ENCODE assay signal across 15 cellular contexts in the genomic region with DNA sequence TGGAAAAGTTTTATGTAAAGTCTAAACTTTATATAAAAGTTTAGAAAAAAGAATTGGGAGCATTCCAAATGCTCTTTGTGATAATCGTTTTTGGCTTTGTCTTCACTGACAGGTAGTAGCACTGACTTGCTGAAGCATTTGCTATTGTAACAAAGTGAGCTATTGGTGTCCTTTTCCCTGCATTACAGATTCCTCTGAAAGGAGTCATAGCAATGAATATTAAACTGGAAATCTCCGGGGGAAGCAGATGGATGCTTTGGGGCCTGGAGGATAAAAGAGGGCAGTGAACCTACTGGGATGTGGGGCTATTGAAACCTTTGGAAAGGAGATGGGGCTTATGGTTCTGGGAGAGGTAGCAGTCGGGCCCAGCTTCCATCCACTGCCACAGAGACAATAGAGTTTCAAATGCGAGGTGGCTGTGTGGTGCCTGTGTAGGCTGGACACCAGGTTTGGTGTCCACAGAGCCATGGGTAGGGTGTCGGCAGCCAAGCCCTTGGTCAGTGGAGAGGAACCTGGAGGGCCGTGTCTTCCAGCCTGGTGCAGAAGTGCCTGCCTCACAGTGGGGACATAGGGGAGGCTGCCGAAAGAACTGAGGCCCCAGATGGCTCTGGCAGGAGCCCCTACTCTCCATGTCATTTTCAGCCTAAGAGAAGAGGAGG. TPM values are rescaled to one million over a fixed set of nuclear protein-coding genes. Genes with fewer than 3 reads are reported as not detected.
DNase-seq lines count a peak whose midpoint lies in the region; ATAC-seq and TF ChIP-seq lines count a peak whose summit lies in the region.
"Had no signal": no experiment of that assay in that cellular context is flagged by ENCODE, and none has a peak within 500 bp of the region (broad histone marks: within the 10 kb centered on the region; RNA-seq: fewer than 3 reads in every experiment).

No MANE protein-coding gene starts in this region.

- peak overlapping the region; percentile 63 for H3K27ac Mint-ChIP-seq in stimulated activated memory B cell treated with anti-CD40 and anti-IgM and Interleukin-4, amounts not matched to agents 10 μg/mL and 1 μg/mL and 100 μg/mL, for 72 hours
- H3K27ac Mint-ChIP-seq: activated CD4-positive, alpha-beta T cell treated with anti-CD3 and anti-CD28 coated beads, Interleukin-2, amount 10 ng/mL, durations not matched to agents 24 days and 14 days had no signal

- H3K4me3 Mint-ChIP-seq in stimulated activated memory B cell treated with anti-CD40 and anti-IgM and Interleukin-4, amounts not matched to agents 10 μg/mL and 1 μg/mL and 100 μg/mL, for 72 hours, result no peak overlapping the region
- H3K4me3 Mint-ChIP-seq: activated CD4-positive, alpha-beta T cell treated with anti-CD3 and anti-CD28 coated beads, Interleukin-2, amount 10 ng/mL, durations not matched to agents 24 days and 14 days had no signal

- TSS peak; percentile 77 for BruUV-seq in PC-3 (replicated peaks; lab: Mats Ljungman, UMichigan)

- intact Hi-C loops in PC-3 (cut with micrococcal nuclease), result loop anchor here (5.0 to 10.0 kb wide), 3 partner anchors 49 to 289 kb away; partner anchors contain the start of gene FAM234B
- intact Hi-C loops in ovary (cut with DNase I), result loop anchor here in 1 of 4 donors (10.0 kb wide), 1 partner anchor 179 kb away; no protein-coding TSS in a partner anchor

- peaks cover 64% of the 10 kb centered on the region for H3K4me1 Mint-ChIP-seq in stimulated activated memory B cell treated with anti-CD40 and anti-IgM and Interleukin-4, amounts not matched to agents 10 μg/mL and 1 μg/mL and 100 μg/mL, for 72 hours

- peak overlapping the region; percentile 21; the same call in 1 of the 2 replicates for H2AFZ ChIP-seq in PC-3 (ENCODE audit: low read length)

- H3K4me1 ChIP-seq in PC-3 (ENCODE audit: insufficient read depth, low read length), result peaks cover 49% of the 10 kb centered on the region
- H3K4me1 ChIP-seq in ovary (ENCODE audit: insufficient read depth), result peaks cover 5% of the 10 kb centered on the region

- ATAC-seq in PC-3 (peak; percentile 53), HG02588 (IDR thresholded peaks at IDR 0.05; ENCODE audit: unreplicated experiment) (no peak)
- ATAC-seq in stimulated activated memory B cell treated with anti-CD40 and anti-IgM and Interleukin-4, amounts not matched to agents 10 μg/mL and 1 μg/mL and 100 μg/mL, for 72 hours, result no peak
- ATAC-seq: gastrocnemius medialis had no signal

- no peaks in the 10 kb centered on the region for H3K27me3 ChIP-seq in PC-3 (ENCODE audit: low read length)
- no peaks in the 10 kb centered on the region for H3K27me3 ChIP-seq in ovary
- H3K27me3 ChIP-seq: gastrocnemius medialis had no signal

- peaks cover 2% of the 10 kb centered on the region for H3F3A ChIP-seq in PC-3 (ENCODE audit: low read length, unreplicated experiment)

- no peaks in the 10 kb centered on the region for H3K9me2 ChIP-seq in PC-3 (replicated peaks; ENCODE audit: low read length)

- H3K9me3 Mint-ChIP-seq in stimulated activated memory B cell treated with anti-CD40 and anti-IgM and Interleukin-4, amounts not matched to agents 10 μg/mL and 1 μg/mL and 100 μg/mL, for 72 hours, result no peaks in the 10 kb centered on the region
- H3K9me3 Mint-ChIP-seq: activated CD4-positive, alpha-beta T cell treated with anti-CD3 and anti-CD28 coated beads, Interleukin-2, amount 10 ng/mL, durations not matched to agents 24 days and 14 days had no signal

- H4K20me1 ChIP-seq in PC-3 (ENCODE audit: low read length), result no peaks in the 10 kb centered on the region

- H3K36me3 Mint-ChIP-seq in stimulated activated memory B cell treated with anti-CD40 and anti-IgM and Interleukin-4, amounts not matched to agents 10 μg/mL and 1 μg/mL and 100 μg/mL, for 72 hours, result no peaks in the 10 kb centered on the region

- no peak overlapping the region for H3K4me3 ChIP-seq in PC-3 (ENCODE audit: low read length)
- H3K4me3 ChIP-seq in fibroblast of mammary gland (ENCODE audit: control insufficient read depth, low read depth, low read length), result no peak overlapping the region
- H3K4me3 ChIP-seq in ovary, result no peak overlapping the region
- H3K4me3 ChIP-seq: gastrocnemius medialis had no signal

- H3K79me2 ChIP-seq in PC-3 (ENCODE audit: low read length), result no peaks in the 10 kb centered on the region

- H3K27ac ChIP-seq in PC-3 (ENCODE audit: low read length) (peak overlapping the region; percentile 63), ovary (no peak overlapping the region)
- H3K27ac ChIP-seq: gastrocnemius medialis had no signal

- DNase-seq in GM03348 (ENCODE audit: low spot score), result peak; percentile 61
- DNase-seq in PC-3, result peak; percentile 77
- DNase-seq in fibroblast of mammary gland (ENCODE audit: low read depth), result peak; percentile 61
- DNase-seq in ovary, result no peak
- DNase-seq in SW480 (ENCODE audit: low spot score), result no peak
- DNase-seq: activated CD4-positive, alpha-beta T cell treated with anti-CD3 and anti-CD28 coated beads, Interleukin-2, amount 10 ng/mL, durations not matched to agents 24 days and 14 days; amniotic stem cell; gastrocnemius medialis; kidney; NCI-H1048; T-helper 2 cell had no signal

- WGBS in ovary, 3 donors, result 56 to 60% (median 58%) methylated on average over 7 of the region's 7 CpGs

- CTCF ChIA-PET in PC-3 (lab: Charles Lee), result interaction anchor here (1.0 kb wide), 1 partner anchor 14 kb away, joined by 3 read pairs; no protein-coding TSS in a partner anchor

- H3K4me2 ChIP-seq in PC-3 (ENCODE audit: low read length), result peak overlapping the region; percentile 74

- H3K36me3 ChIP-seq in PC-3 (ENCODE audit: low read depth, low read length) (no peaks in the 10 kb centered on the region), ovary (no peaks in the 10 kb centered on the region)
- H3K36me3 ChIP-seq: gastrocnemius medialis had no signal

- H3K9ac ChIP-seq in PC-3 (ENCODE audit: low read length), result no peak overlapping the region

- no peak for TF ChIP-seq POLR2A in ovary (IDR thresholded peaks at IDR 0.05)

- no peaks in the 10 kb centered on the region for H3K9me3 ChIP-seq in PC-3 (ENCODE audit: low read length)
- H3K9me3 ChIP-seq in ovary, result no peaks in the 10 kb centered on the region
- H3K9me3 ChIP-seq: gastrocnemius medialis had no signal

- POLR2A ChIA-PET in PC-3 (lab: Charles Lee; ENCODE audit: unreplicated experiment), result no interaction called here

- no peak for TF ChIP-seq EP300 in ovary (IDR thresholded peaks at IDR 0.05)

- TF ChIP-seq CTCF in PC-3 (conservative IDR thresholded peaks at IDR 0.05; ENCODE audit: low read depth, low read length) (no peak), fibroblast of mammary gland (conservative IDR thresholded peaks at IDR 0.05; ENCODE audit: control insufficient read depth, insufficient read depth, low read depth, low read length) (no peak), ovary (IDR thresholded peaks at IDR 0.05) (no peak)

- H3K27me3 Mint-ChIP-seq in stimulated activated memory B cell treated with anti-CD40 and anti-IgM and Interleukin-4, amounts not matched to agents 10 μg/mL and 1 μg/mL and 100 μg/mL, for 72 hours, result no peaks in the 10 kb centered on the region

RNA-seq across cellular contexts. Expression of gene GSG1, which starts 10.1 kb away (rescaled TPM):
- total RNA-seq in PC-3 (2014; rRNA removed) (0.77 TPM in 1 of 2 replicates, not detected in the other), ovary (not detected)
- polyA plus RNA-seq in ovary, result under 1 TPM; 0.33 to 0.43 TPM
- total RNA-seq: activated CD4-positive, alpha-beta T cell treated with anti-CD3 and anti-CD28 coated beads, Interleukin-2, amount 10 ng/mL, durations not matched to agents 24 days and 14 days; dermis microvascular lymphatic vessel endothelial cell; gastrocnemius medialis; HT-29 had no signal

RNA-seq across cellular contexts. Expression of gene FAM234B, which starts 49.1 kb away (rescaled TPM):
- total RNA-seq in PC-3 (2014; rRNA removed) (3.1 and 3.3 TPM in 2 replicates), ovary (1 to 10 TPM; 5.3 to 8.8 (median 5.7) TPM)
- polyA plus RNA-seq in ovary, result 1 to 10 TPM; 2.1 to 9.4 TPM

Comparison
In these comparisons a context has a peak if more than half of its experiments do, and no peak if none do; other contexts are left out.
1. DNase-seq: peak in GM03348 (single experiment), PC-3 (single experiment) and fibroblast of mammary gland (single experiment); none in ovary (0 of 5) and SW480 (single experiment).